Comparison of ENCODE assay signal across 10 cellular contexts in genomic region chr10:63681965-63682704, GRCh38.
A peak's percentile ranks its signal among the peaks of the same experiment; 100 is the strongest.
DNase-seq lines count a peak whose midpoint lies in the region; ATAC-seq, FAIRE-seq and TF ChIP-seq lines count a peak whose summit lies in the region.
"Had no signal": no experiment of that assay in that cellular context is flagged by ENCODE, and none has a peak within 500 bp of the region (broad histone marks: within the 10 kb centered on the region; RNA-seq: fewer than 3 reads in every experiment).

No MANE protein-coding gene starts in this region.

- POLR2A ChIA-PET in HepG2 (lab: Yijun Ruan, JAX), result no interaction called here

- TF ChIP-seq EP300 in HepG2 (IDR thresholded peaks at IDR 0.05; ENCODE audit: low read depth in 2 of 2, low read length in 2 of 2) (no peak), HepG2 (CRISPR knock-in tag; IDR thresholded peaks at IDR 0.05; ENCODE audit: borderline replicate concordance) (no peak)

- CTCF ChIA-PET in HepG2 (lab: Yijun Ruan, JAX; ENCODE audit: low intra/inter-chr PET ratio, low total read pairs), result no interaction called here

- DNase-seq in Right ventricle myocardium inferior (ENCODE audit: missing footprints), result no peak
- DNase-seq in cardiac septum (ENCODE audit: low spot score), result no peak
- peak; percentile 68 for DNase-seq in brain pericyte (ENCODE audit: low read depth, low spot score)
- no peak for DNase-seq in HepG2 (ENCODE audit: low spot score)
- DNase-seq in aorta, result no peak
- DNase-seq in NCI-H128 (lab: John Stamatoyannopoulos, UW; ENCODE audit: unreplicated experiment), result no peak
- DNase-seq: C1 segment of cervical spinal cord, NCI-H2227 treated with DMSO at 0.1 percent for 48 hours had no signal

- H3K27ac ChIP-seq in HepG2 (ENCODE audit: extremely low read length, insufficient read depth, low read length) (no peak overlapping the region), aorta (ENCODE audit: low read depth in 1 of 2, low read length in 2 of 2) (no peak overlapping the region)

- FAIRE-seq in HepG2 (lab: Jason Lieb, UNC), result no peak

- 53% methylated on average over 4 of the region's 4 CpGs for WGBS in HepG2 (ENCODE audit: low lambda C conversion rate)
- WGBS in aorta, 2 donors, result 41 to 56% methylated on average over 4 of the region's 4 CpGs

- no peak for TF ChIP-seq RAD21 in HepG2 (CRISPR knock-in tag; IDR thresholded peaks at IDR 0.05)

- TF ChIP-seq POLR2A in HepG2 (IDR thresholded peaks at IDR 0.05; ENCODE audit: insufficient read depth in 1 of 2, low read depth in 2 of 2, low read length in 2 of 2) (no peak), GM18505 (IDR thresholded peaks at IDR 0.05; ENCODE audit: borderline replicate concordance, extremely low read depth, insufficient read depth, insufficient read length) (no peak)

- no peak for TF ChIP-seq CTCF in HepG2 (CRISPR knock-in tag; IDR thresholded peaks at IDR 0.05)

- H3K4me1 ChIP-seq in HepG2 (ENCODE audit: insufficient read depth, low read length) (no peaks in the 10 kb centered on the region), aorta (ENCODE audit: control insufficient read depth in 1 of 2, insufficient read depth in 2 of 2, low read length in 2 of 2) (peaks cover 0 to 3% of the 10 kb centered on the region in 2 donors)

- H3K9me3 ChIP-seq in HepG2 (ENCODE audit: low read length), result no peaks in the 10 kb centered on the region
- H3K9me3 ChIP-seq in aorta (ENCODE audit: control insufficient read depth, low read length), result no peaks in the 10 kb centered on the region

- peak; percentile 94 for ATAC-seq in Right ventricle myocardium inferior
- no peak for ATAC-seq in HepG2
- ATAC-seq in aorta (ENCODE audit: low FRiP score), result peak; percentile 84
- no peak for ATAC-seq in GM18505 (IDR thresholded peaks at IDR 0.05; ENCODE audit: unreplicated experiment)
- no peak for ATAC-seq in HG03439 (IDR thresholded peaks at IDR 0.05; ENCODE audit: unreplicated experiment)

- H3K36me3 ChIP-seq in HepG2 (replicated peaks in 1 of 2; ENCODE audit: control insufficient read depth in 1 of 2, insufficient read depth in 2 of 2, low read length in 2 of 2) (no peaks in the 10 kb centered on the region), aorta (ENCODE audit: control insufficient read depth in 1 of 2, insufficient read depth in 2 of 2, low read length in 1 of 2) (no peaks in the 10 kb centered on the region)

- no TSS peak for BruUV-seq in HepG2 (replicated peaks; lab: Mats Ljungman, UMichigan)

- no peaks in the 10 kb centered on the region for H4K20me1 ChIP-seq in HepG2 (ENCODE audit: insufficient read depth, low read length)

- H3K9ac ChIP-seq in HepG2 (ENCODE audit: insufficient read depth, low read depth, low read length), result no peak overlapping the region

- no peak overlapping the region for H3K4me3 ChIP-seq in HepG2 (replicated peaks in 1 of 3; ENCODE audit: insufficient read depth in 1 of 3, low read depth in 2 of 3, low read length in 3 of 3)
- H3K4me3 ChIP-seq in aorta (ENCODE audit: low read length in 2 of 2), result no peak overlapping the region

- H2AFZ ChIP-seq in HepG2 (ENCODE audit: low read length), result no peak overlapping the region

- no peak overlapping the region for H3K4me2 ChIP-seq in HepG2 (ENCODE audit: low read depth, low read length)

- no peaks in the 10 kb centered on the region for H3K27me3 ChIP-seq in HepG2 (ENCODE audit: control insufficient read depth in 1 of 2, insufficient read depth in 2 of 2, low read length in 2 of 2)
- H3K27me3 ChIP-seq in aorta (ENCODE audit: control insufficient read depth in 1 of 2, insufficient read depth in 2 of 2, low read length in 1 of 2), result no peaks in the 10 kb centered on the region

- in situ Hi-C loops in HepG2 (cut with HindIII; ENCODE audit: extremely low pct_ligation_motif_present, low pct_unique_long_range_greater_than_20kb), result no loop called here

- intact Hi-C loops in Right ventricle myocardium inferior (cut with DNase I), result no loop called here
- intact Hi-C loops in cardiac septum (cut with DNase I), result no loop called here
- intact Hi-C loops in HepG2 (cut with micrococcal nuclease; ENCODE audit: unreplicated experiment), result no loop called here
- intact Hi-C loops in aorta (cut with DNase I), result no loop called here

- H3K79me2 ChIP-seq in HepG2 (ENCODE audit: insufficient read depth, low read length), result no peaks in the 10 kb centered on the region

TF ChIP-seq in HepG2, 621 proteins besides CTCF, POLR2A, EP300 and RAD21:
- 0 out of 2 replicates have a peak, but pooled peaks have one; percentile 14 for TF ChIP-seq CEBPB (IDR thresholded peaks at IDR 0.05; ENCODE audit: borderline replicate concordance, low read depth, low read length)
- TF ChIP-seq ZFP37 (CRISPR knock-in tag; IDR thresholded peaks at IDR 0.05; ENCODE audit: borderline replicate concordance), result no peak
- TF ChIP-seq SP140L (CRISPR knock-in tag; IDR thresholded peaks at IDR 0.05; ENCODE audit: borderline replicate concordance), result no peak
- no peak for TF ChIP-seq LBX2 (CRISPR knock-in tag; IDR thresholded peaks at IDR 0.05; ENCODE audit: borderline replicate concordance)
- no peak for TF ChIP-seq ZNF501 (CRISPR knock-in tag; IDR thresholded peaks at IDR 0.05)
- no peak for TF ChIP-seq KDM5A (IDR thresholded peaks at IDR 0.05; ENCODE audit: borderline replicate concordance, low read length)
- TF ChIP-seq ZSCAN31 (CRISPR knock-in tag; IDR thresholded peaks at IDR 0.05; ENCODE audit: low read depth), result no peak
- TF ChIP-seq, protein P1, sequence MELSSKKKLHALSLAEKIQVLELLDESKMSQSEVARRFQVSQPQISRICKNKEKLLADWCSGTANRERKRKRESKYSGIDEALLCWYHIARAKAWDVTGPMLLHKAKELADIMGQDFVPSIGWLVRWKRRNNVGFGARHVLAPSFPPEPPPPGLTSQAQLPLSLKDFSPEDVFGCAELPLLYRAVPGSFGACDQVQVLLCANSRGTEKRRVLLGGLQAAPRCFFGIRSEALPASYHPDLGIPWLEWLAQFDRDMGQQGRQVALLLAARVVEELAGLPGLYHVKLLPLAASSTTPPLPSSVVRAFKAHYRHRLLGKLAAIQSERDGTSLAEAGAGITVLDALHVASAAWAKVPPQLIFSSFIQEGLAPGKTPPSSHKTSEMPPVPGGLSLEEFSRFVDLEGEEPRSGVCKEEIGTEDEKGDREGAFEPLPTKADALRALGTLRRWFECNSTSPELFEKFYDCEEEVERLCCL (CRISPR knock-in tag; IDR thresholded peaks at IDR 0.05; ENCODE audit: borderline replicate concordance), result no peak

Comparison
In these comparisons a context has a peak if more than half of its experiments do, and no peak if none do; other contexts are left out.
1. ATAC-seq: peak in Right ventricle myocardium inferior (single experiment) and aorta (single experiment); none in HepG2 (single experiment), GM18505 (single experiment) and HG03439 (single experiment).